18 cellular contexts compared by ENCODE assay signal in genomic region chr2:238069877-238070276, GRCh38. TPM values are rescaled to one million over a fixed set of nuclear protein-coding genes. Genes with fewer than 3 reads are reported as not detected.
DNase-seq lines count a peak whose midpoint lies in the region; ATAC-seq and TF ChIP-seq lines count a peak whose summit lies in the region.
"Had no signal": no experiment of that assay in that cellular context is flagged by ENCODE, and none has a peak within 500 bp of the region (broad histone marks: within the 10 kb centered on the region; RNA-seq: fewer than 3 reads in every experiment).

No MANE protein-coding gene starts in this region.

- H3K9ac ChIP-seq in liver (ENCODE audit: low read depth in 1 of 2, low read length in 2 of 2) (no peak overlapping the region), SK-N-SH (no peak overlapping the region)

- TF ChIP-seq EP300 in SK-N-SH (IDR thresholded peaks at IDR 0.05; ENCODE audit: borderline replicate concordance in 1 of 2, low read depth in 1 of 2, low read length in 1 of 2), result no peak

- H3K27me3 ChIP-seq in CD4-positive, CD25-positive, alpha-beta regulatory T cell (ENCODE audit: control insufficient read depth, insufficient read depth, low read length), result no peaks in the 10 kb centered on the region
- no peaks in the 10 kb centered on the region for H3K27me3 ChIP-seq in CD4-positive, alpha-beta memory T cell (ENCODE audit: insufficient read depth, low read length)
- no peaks in the 10 kb centered on the region for H3K27me3 ChIP-seq in liver (ENCODE audit: control insufficient read depth in 4 of 4, insufficient read depth in 4 of 4, low read length in 3 of 4)
- H3K27me3 ChIP-seq in SK-N-SH (ENCODE audit: insufficient read depth), result no peaks in the 10 kb centered on the region
- H3K27me3 ChIP-seq: cardiac muscle cell, ovary, vagina had no signal

- H3K4me1 ChIP-seq in CD4-positive, CD25-positive, alpha-beta regulatory T cell (ENCODE audit: control insufficient read depth, insufficient read depth, low read length, poor library complexity, severe bottlenecking), result peaks cover 25% of the 10 kb centered on the region
- H3K4me1 ChIP-seq in CD4-positive, alpha-beta memory T cell (ENCODE audit: insufficient read depth, low read length), result peaks cover 44% of the 10 kb centered on the region
- H3K4me1 ChIP-seq in liver (ENCODE audit: control insufficient read depth in 4 of 4, insufficient read depth in 4 of 4, low read length in 3 of 4) (peaks cover 2 to 41% (median 23%) of the 10 kb centered on the region in 4 donors), SK-N-SH (ENCODE audit: control insufficient read depth in 1 of 2, insufficient read depth in 2 of 2, low read depth in 1 of 2, low read length in 1 of 2) (no peaks in the 10 kb centered on the region)
- H3K4me1 ChIP-seq: vagina had no signal

- peaks cover 62% of the 10 kb centered on the region for H3K36me3 Mint-ChIP-seq in CD4-positive, CD25-positive, alpha-beta regulatory T cell
- peaks cover 51 to 52% of the 10 kb centered on the region in 2 donors for H3K36me3 Mint-ChIP-seq in CD4-positive, alpha-beta memory T cell
- H3K36me3 Mint-ChIP-seq in activated T-helper 1 cell treated with anti-CD3 and anti-CD28 coated beads, Interleukin-12 subunit alpha, Interleukin-12 subunit beta, Interleukin-2, Interleukin-4 antibody, amounts not matched to agents 30 ng/mL and 10 ng/mL and 1 ng/mL, durations not matched to agents 14 hours and 24 hours and 36 hours (ENCODE audit: low read depth), result peaks cover 77% of the 10 kb centered on the region

- no peaks in the 10 kb centered on the region for H3F3A ChIP-seq in SK-N-SH (replicated peaks; ENCODE audit: insufficient read depth)

- no peaks in the 10 kb centered on the region for H3K27me3 Mint-ChIP-seq in CD4-positive, CD25-positive, alpha-beta regulatory T cell
- no peaks in the 10 kb centered on the region for H3K27me3 Mint-ChIP-seq in CD4-positive, alpha-beta memory T cell
- H3K27me3 Mint-ChIP-seq in activated T-helper 1 cell treated with anti-CD3 and anti-CD28 coated beads, Interleukin-12 subunit alpha, Interleukin-12 subunit beta, Interleukin-2, Interleukin-4 antibody, amounts not matched to agents 30 ng/mL and 10 ng/mL and 1 ng/mL, durations not matched to agents 14 hours and 24 hours and 36 hours (ENCODE audit: insufficient read depth), result no peaks in the 10 kb centered on the region
- H3K27me3 Mint-ChIP-seq: memory B cell had no signal

- H2AFZ ChIP-seq in SK-N-SH (ENCODE audit: low read depth), result no peak overlapping the region

- no peaks in the 10 kb centered on the region for H4K20me1 ChIP-seq in SK-N-SH (ENCODE audit: insufficient read depth)

- ATAC-seq in CD4-positive, CD25-positive, alpha-beta regulatory T cell (ENCODE audit: low read depth in 2 of 2), result no peak
- ATAC-seq: sciatic nerve had no signal

- H3K9me3 ChIP-seq in CD4-positive, CD25-positive, alpha-beta regulatory T cell (ENCODE audit: control insufficient read depth in 2 of 2, low read length in 2 of 2), result no peaks in the 10 kb centered on the region
- no peaks in the 10 kb centered on the region for H3K9me3 ChIP-seq in CD4-positive, alpha-beta memory T cell (ENCODE audit: control insufficient read depth in 1 of 2, low read length in 2 of 2)
- H3K9me3 ChIP-seq in liver (ENCODE audit: control insufficient read depth in 4 of 4, low read length in 3 of 4), result peaks cover 0 to 9% (median 0%) of the 10 kb centered on the region in 4 donors
- H3K9me3 ChIP-seq in SK-N-SH, result no peaks in the 10 kb centered on the region
- H3K9me3 ChIP-seq: ovary, vagina had no signal

- no peaks in the 10 kb centered on the region for H3K9me2 ChIP-seq in SK-N-SH

- H3K36me3 ChIP-seq in CD4-positive, CD25-positive, alpha-beta regulatory T cell (ENCODE audit: control insufficient read depth, insufficient read depth, low read length), result peaks cover 34% of the 10 kb centered on the region
- H3K36me3 ChIP-seq in CD4-positive, alpha-beta memory T cell (ENCODE audit: insufficient read depth, low read length), result no peaks in the 10 kb centered on the region
- H3K36me3 ChIP-seq in liver (ENCODE audit: control insufficient read depth in 4 of 4, insufficient read depth in 3 of 4, low read depth in 1 of 4, low read length in 3 of 4), result peaks cover 8 to 37% (median 27%) of the 10 kb centered on the region in 4 donors
- H3K36me3 ChIP-seq in SK-N-SH (replicated peaks in 1 of 2; ENCODE audit: control insufficient read depth in 1 of 2, insufficient read depth in 2 of 2, low read length in 1 of 2), result peaks cover 41 to 51% of the 10 kb centered on the region in 2 experiments
- H3K36me3 ChIP-seq: ovary had no signal

- H3K4me1 Mint-ChIP-seq in CD4-positive, CD25-positive, alpha-beta regulatory T cell, result peaks cover 28 to 48% (median 36%) of the 10 kb centered on the region in 4 donors
- peaks cover 31 to 64% (median 46%) of the 10 kb centered on the region in 4 donors for H3K4me1 Mint-ChIP-seq in CD4-positive, alpha-beta memory T cell
- peaks cover 61% of the 10 kb centered on the region for H3K4me1 Mint-ChIP-seq in activated T-helper 1 cell treated with anti-CD3 and anti-CD28 coated beads, Interleukin-12 subunit alpha, Interleukin-12 subunit beta, Interleukin-2, Interleukin-4 antibody, amounts not matched to agents 30 ng/mL and 10 ng/mL and 1 ng/mL, durations not matched to agents 14 hours and 24 hours and 36 hours (ENCODE audit: low read depth)
- H3K4me1 Mint-ChIP-seq: H9 had no signal

- no peak overlapping the region for H3K4me3 ChIP-seq in CD4-positive, CD25-positive, alpha-beta regulatory T cell (ENCODE audit: low read depth, low read length)
- no peak overlapping the region for H3K4me3 ChIP-seq in CD4-positive, alpha-beta memory T cell (ENCODE audit: low read length in 2 of 2)
- H3K4me3 ChIP-seq in liver (ENCODE audit: low read depth in 1 of 3, low read length in 3 of 3) (no peak overlapping the region), SK-N-SH (ENCODE audit: low read depth in 2 of 2, low read length in 1 of 2) (no peak overlapping the region)
- H3K4me3 ChIP-seq: cardiac muscle cell, ovary, vagina had no signal

- H3K4me2 ChIP-seq in SK-N-SH, result no peak overlapping the region

- peak overlapping the region; percentile 76 to 86 (median 85) for H3K27ac Mint-ChIP-seq in CD4-positive, CD25-positive, alpha-beta regulatory T cell
- H3K27ac Mint-ChIP-seq in CD4-positive, alpha-beta memory T cell, result peak overlapping the region; percentile 52 to 97 (median 89)
- peak overlapping the region; percentile 72 for H3K27ac Mint-ChIP-seq in activated T-helper 1 cell treated with anti-CD3 and anti-CD28 coated beads, Interleukin-12 subunit alpha, Interleukin-12 subunit beta, Interleukin-2, Interleukin-4 antibody, amounts not matched to agents 30 ng/mL and 10 ng/mL and 1 ng/mL, durations not matched to agents 14 hours and 24 hours and 36 hours
- H3K27ac Mint-ChIP-seq: H9, memory B cell had no signal

- H3K4me3 Mint-ChIP-seq in CD4-positive, CD25-positive, alpha-beta regulatory T cell, result peak overlapping the region; percentile 42 to 74 (median 58)
- peak overlapping the region in 7 of 8 donors; percentile 17 to 81 (median 73) for H3K4me3 Mint-ChIP-seq in CD4-positive, alpha-beta memory T cell
- H3K4me3 Mint-ChIP-seq in activated T-helper 1 cell treated with anti-CD3 and anti-CD28 coated beads, Interleukin-12 subunit alpha, Interleukin-12 subunit beta, Interleukin-2, Interleukin-4 antibody, amounts not matched to agents 30 ng/mL and 10 ng/mL and 1 ng/mL, durations not matched to agents 14 hours and 24 hours and 36 hours, result peak overlapping the region; percentile 73
- H3K4me3 Mint-ChIP-seq: H9, memory B cell had no signal

- no peaks in the 10 kb centered on the region for H3K79me2 ChIP-seq in SK-N-SH (ENCODE audit: insufficient read depth)

- WGBS in liver, result 78% methylated on average over 9 of the region's 9 CpGs
- 92% methylated on average over 9 of the region's 9 CpGs for WGBS in SK-N-SH (ENCODE audit: low lambda C conversion rate)

- POLR2A ChIA-PET in CD4-positive, alpha-beta memory T cell (lab: Charles Lee; ENCODE audit: partially characterized antibody), result interaction anchor here (2.3 kb wide), 1 partner anchor 9 kb away, joined by 10 read pairs; the partner anchor contains the start of gene SCLY
- POLR2A ChIA-PET in SK-N-SH (lab: Yijun Ruan, JAX), result no interaction called here

- CTCF ChIA-PET in CD4-positive, alpha-beta memory T cell (lab: Charles Lee; ENCODE audit: partially characterized antibody), result no interaction called here
- CTCF ChIA-PET in SK-N-SH (lab: Yijun Ruan, JAX), result no interaction called here

- TF ChIP-seq RAD21 in liver (IDR thresholded peaks at IDR 0.05) (no peak), SK-N-SH (IDR thresholded peaks at IDR 0.05; ENCODE audit: low read length) (no peak)

- intact Hi-C loops in CD4-positive, alpha-beta memory T cell (cut with micrococcal nuclease), result no loop called here
- intact Hi-C loops in activated T-helper 1 cell treated with anti-CD3 and anti-CD28 coated beads, Interleukin-12 subunit alpha, Interleukin-12 subunit beta, Interleukin-2, Interleukin-4 antibody, amounts not matched to agents 30 ng/mL and 10 ng/mL and 1 ng/mL, durations not matched to agents 14 hours and 24 hours and 36 hours (cut with micrococcal nuclease), result no loop called here

- DNase-seq in CD4-positive, CD25-positive, alpha-beta regulatory T cell, result no peak
- no peak for DNase-seq in CD4-positive, alpha-beta memory T cell
- no peak for DNase-seq in activated T-helper 1 cell treated with anti-CD3 and anti-CD28 coated beads, Interleukin-12 subunit alpha, Interleukin-12 subunit beta, Interleukin-2, Interleukin-4 antibody, amounts not matched to agents 30 ng/mL and 10 ng/mL and 1 ng/mL, durations not matched to agents 14 hours and 24 hours and 36 hours (ENCODE audit: low spot score)
- no peak for DNase-seq in SHP77 treated with DMSO at 0.1 percent for 48 hours (lab: John Stamatoyannopoulos, UW)
- no peak for DNase-seq in SK-N-SH
- no peak for DNase-seq in NCI-H128 (lab: John Stamatoyannopoulos, UW; ENCODE audit: unreplicated experiment)
- DNase-seq: activated CD4-positive, CD25-positive, alpha-beta regulatory T cell; amniotic stem cell; GDM1; H9; NCI-H1436 treated with DMSO at 0.1 percent for 48 hours; ovary; T1000 had no signal

- peak overlapping the region; percentile 64 for H3K27ac ChIP-seq in CD4-positive, CD25-positive, alpha-beta regulatory T cell (ENCODE audit: insufficient read depth, low read length, poor library complexity, severe bottlenecking)
- peak overlapping the region; percentile 38 for H3K27ac ChIP-seq in CD4-positive, alpha-beta memory T cell (ENCODE audit: low read depth, low read length)
- H3K27ac ChIP-seq in liver (ENCODE audit: low read depth in 1 of 2, low read length in 2 of 2), result peak overlapping the region; percentile 3 to 44
- H3K27ac ChIP-seq in SK-N-SH (ENCODE audit: low read depth in 2 of 2, low read length in 1 of 2), result no peak overlapping the region
- H3K27ac ChIP-seq: cardiac muscle cell, ovary, vagina had no signal

- peaks cover 0 to 14% (median 3%) of the 10 kb centered on the region in 7 donors for H3K9me3 Mint-ChIP-seq in CD4-positive, CD25-positive, alpha-beta regulatory T cell
- H3K9me3 Mint-ChIP-seq in CD4-positive, alpha-beta memory T cell, result peaks cover 0 to 11% (median 4%) of the 10 kb centered on the region in 8 donors
- H3K9me3 Mint-ChIP-seq in activated T-helper 1 cell treated with anti-CD3 and anti-CD28 coated beads, Interleukin-12 subunit alpha, Interleukin-12 subunit beta, Interleukin-2, Interleukin-4 antibody, amounts not matched to agents 30 ng/mL and 10 ng/mL and 1 ng/mL, durations not matched to agents 14 hours and 24 hours and 36 hours, result peaks cover 33% of the 10 kb centered on the region
- H3K9me3 Mint-ChIP-seq: H9, memory B cell had no signal

- TF ChIP-seq CTCF in liver (IDR thresholded peaks at IDR 0.05; ENCODE audit: low read depth, low read length, missing input control) (no peak), SK-N-SH (IDR thresholded peaks at IDR 0.05) (no peak)

RNA-seq across cellular contexts. Expression of gene SCLY, which starts 9.1 kb away (rescaled TPM):
- total RNA-seq in CD4-positive, CD25-positive, alpha-beta regulatory T cell, result 16.0 TPM
- 10 to 100 TPM; 10.3 to 17.8 (median 13.5) TPM for polyA plus RNA-seq in CD4-positive, CD25-positive, alpha-beta regulatory T cell
- total RNA-seq in CD4-positive, alpha-beta memory T cell, result 10 to 100 TPM; 35.9 to 37.9 TPM
- polyA plus RNA-seq in CD4-positive, alpha-beta memory T cell, result 10 to 100 TPM; 17.7 to 18.9 TPM
- total RNA-seq in activated T-helper 1 cell treated with anti-CD3 and anti-CD28 coated beads, Interleukin-12 subunit alpha, Interleukin-12 subunit beta, Interleukin-2, Interleukin-4 antibody, amounts not matched to agents 30 ng/mL and 10 ng/mL and 1 ng/mL, durations not matched to agents 14 hours and 24 hours and 36 hours, result 109 and 119 TPM in 2 replicates
- 10 to 100 TPM; 23.5 to 39.2 TPM for total RNA-seq in liver
- polyA plus RNA-seq in liver (10 to 100 TPM; 21.6 to 26.6 TPM), SK-N-SH (2012; rRNA removed) (19.1 and 20.9 TPM in 2 replicates)
- 13.0 and 17.2 TPM in 2 replicates for polyA plus RNA-seq in SK-N-SH (2012; cell fraction: cytosol; rRNA removed)
- 25.5 and 29.9 TPM in 2 replicates for polyA plus RNA-seq in SK-N-SH (2012; cell fraction: nucleus; rRNA removed)

RNA-seq across cellular contexts. Expression of gene ESPNL, which starts 30.3 kb away (rescaled TPM):
- total RNA-seq in CD4-positive, CD25-positive, alpha-beta regulatory T cell, result not detected
- polyA plus RNA-seq in CD4-positive, CD25-positive, alpha-beta regulatory T cell, result not detected
- under 1 TPM; 0.28 to 0.41 TPM for total RNA-seq in CD4-positive, alpha-beta memory T cell
- polyA plus RNA-seq in CD4-positive, alpha-beta memory T cell, result not detected
- 0.05 and 0.20 TPM in 2 replicates for total RNA-seq in activated T-helper 1 cell treated with anti-CD3 and anti-CD28 coated beads, Interleukin-12 subunit alpha, Interleukin-12 subunit beta, Interleukin-2, Interleukin-4 antibody, amounts not matched to agents 30 ng/mL and 10 ng/mL and 1 ng/mL, durations not matched to agents 14 hours and 24 hours and 36 hours
- total RNA-seq in liver, result under 1 TPM; 0.42 to 0.59 TPM
- polyA plus RNA-seq in liver (under 1 TPM; 0.08 to 0.28 TPM), SK-N-SH (2012; rRNA removed) (0.03 and 0.05 TPM in 2 replicates)
- not detected in 2 replicates for polyA plus RNA-seq in SK-N-SH (2012; cell fraction: cytosol; rRNA removed)
- 0.07 and 0.08 TPM in 2 replicates for polyA plus RNA-seq in SK-N-SH (2012; cell fraction: nucleus; rRNA removed)
- total RNA-seq: sciatic nerve had no signal

Comparison
In these comparisons a context has a peak if more than half of its experiments do, and no peak if none do; other contexts are left out.
1. H3K27ac ChIP-seq: peak in CD4-positive, CD25-positive, alpha-beta regulatory T cell (single experiment), CD4-positive, alpha-beta memory T cell (single experiment) and liver (2 of 2); none in SK-N-SH (0 of 2).
2. Peak in every context shown above with its lines, with median percentiles within 50 percentile points of each other: H3K27ac Mint-ChIP-seq and H3K4me3 Mint-ChIP-seq.